8 cellular contexts compared by ENCODE assay signal in the genomic region with DNA sequence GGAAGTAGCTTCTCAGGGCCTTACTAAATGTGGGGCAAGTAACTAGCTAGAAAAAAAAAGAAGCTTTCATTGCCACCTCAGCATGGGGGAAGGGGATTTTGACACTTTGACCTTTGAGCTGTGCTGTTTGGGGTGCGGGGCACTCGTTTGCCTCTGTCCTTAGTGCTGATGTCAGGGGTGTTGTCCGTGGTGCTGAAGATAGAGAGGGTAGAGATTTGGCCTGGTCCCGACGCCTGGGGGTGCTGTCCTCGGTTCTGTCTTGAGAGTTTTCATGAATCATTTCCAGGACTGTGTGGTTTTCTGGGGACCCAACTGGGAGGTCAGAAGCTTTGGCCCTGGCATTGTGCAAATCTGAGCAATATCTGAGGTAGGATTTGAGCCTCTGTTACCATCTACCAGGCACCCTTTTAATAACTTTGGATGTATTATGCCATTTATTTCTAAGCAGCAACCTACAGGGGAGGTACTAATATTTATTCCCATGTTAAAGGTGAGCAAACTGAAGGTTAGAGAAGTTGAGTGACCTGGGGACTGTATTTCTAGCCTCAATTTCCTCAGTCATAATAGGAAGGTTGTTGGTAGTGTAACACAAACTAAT.
DNase-seq lines count a peak whose midpoint lies in the region; ATAC-seq and TF ChIP-seq lines count a peak whose summit lies in the region.

No MANE protein-coding gene starts in this region.

- H3K4me1 Mint-ChIP-seq in GM23338 (no peaks in the 10 kb centered on the region), nephron progenitor cell (no peaks in the 10 kb centered on the region)

- DNase-seq in GM23338 (ENCODE audit: low spot score) = peak; percentile 95
- peak; percentile 19 for DNase-seq in astrocyte of the spinal cord (ENCODE audit: low read depth, low spot score)
- peak; percentile 88 for DNase-seq in nephron progenitor cell
- DNase-seq in SK-N-DZ (ENCODE audit: low spot score) = no peak
- DNase-seq in NCI-H524 (lab: John Stamatoyannopoulos, UW) = no peak
- DNase-seq in LoVo (ENCODE audit: low spot score) = no peak
- no peak for DNase-seq in NCI-H526 (lab: John Stamatoyannopoulos, UW)

- no peaks in the 10 kb centered on the region for H3K27me3 ChIP-seq in GM23338 (ENCODE audit: insufficient read depth)
- peaks cover 28% of the 10 kb centered on the region for H3K27me3 ChIP-seq in OCI-LY3 (ENCODE audit: low read depth, low read length)

- H3F3A ChIP-seq in GM23338 (replicated peaks; ENCODE audit: low read depth) = no peaks in the 10 kb centered on the region

- no peak overlapping the region for H3K27ac Mint-ChIP-seq in GM23338
- H3K27ac Mint-ChIP-seq in nephron progenitor cell = no peak overlapping the region

- H3K4me3 ChIP-seq in GM23338 (no peak overlapping the region), OCI-LY3 (ENCODE audit: low read length) (no peak overlapping the region), astrocyte of the spinal cord (ENCODE audit: low read depth, low read length) (no peak overlapping the region)

- H3K36me3 Mint-ChIP-seq in GM23338 (ENCODE audit: low read depth) (no peaks in the 10 kb centered on the region), nephron progenitor cell (ENCODE audit: low read depth) (no peaks in the 10 kb centered on the region)

- H4K20me1 ChIP-seq in GM23338 (replicated peaks; ENCODE audit: insufficient read depth) (peaks cover 4% of the 10 kb centered on the region; the same call in 1 of the 2 replicates), OCI-LY3 (ENCODE audit: insufficient read depth, low read length) (peaks cover 19% of the 10 kb centered on the region; the same call in 1 of the 2 replicates)

- no peaks in the 10 kb centered on the region for H3K9me3 ChIP-seq in OCI-LY3 (ENCODE audit: insufficient read depth, low read length)

- H3K4me3 Mint-ChIP-seq in GM23338 = no peak overlapping the region
- H3K4me3 Mint-ChIP-seq in nephron progenitor cell = no peak overlapping the region

- H2AFZ ChIP-seq in GM23338 = no peak overlapping the region
- no peak overlapping the region for H2AFZ ChIP-seq in OCI-LY3 (ENCODE audit: low read depth, low read length)

- H3K36me3 ChIP-seq in GM23338 (ENCODE audit: insufficient read depth) = no peaks in the 10 kb centered on the region
- H3K36me3 ChIP-seq in OCI-LY3 (replicated peaks; ENCODE audit: low read depth, low read length) = no peaks in the 10 kb centered on the region

- H3K79me2 ChIP-seq in GM23338 (replicated peaks; ENCODE audit: insufficient read depth) = no peaks in the 10 kb centered on the region
- H3K79me2 ChIP-seq in OCI-LY3 (ENCODE audit: low read length) = no peaks in the 10 kb centered on the region

- H3K4me1 ChIP-seq in GM23338 (ENCODE audit: insufficient read depth) (no peaks in the 10 kb centered on the region), OCI-LY3 (ENCODE audit: low read length) (no peaks in the 10 kb centered on the region)

- H3K9me2 ChIP-seq in GM23338 (ENCODE audit: insufficient read depth) = no peaks in the 10 kb centered on the region

- H3K27me3 Mint-ChIP-seq in GM23338 (ENCODE audit: insufficient read depth, low read depth, poor library complexity) = peaks cover 6% of the 10 kb centered on the region
- H3K27me3 Mint-ChIP-seq in nephron progenitor cell (ENCODE audit: low read depth, poor library complexity) = peaks cover 44% of the 10 kb centered on the region

- in situ Hi-C loops in astrocyte of the spinal cord (cut with HindIII; ENCODE audit: low sequenced_read_pairs) = no loop called here

- H3K27ac ChIP-seq in GM23338 (ENCODE audit: low read depth) (no peak overlapping the region), OCI-LY3 (ENCODE audit: low read length) (no peak overlapping the region)

- H3K4me2 ChIP-seq in GM23338 (no peak overlapping the region), OCI-LY3 (ENCODE audit: low read length) (no peak overlapping the region)

- H3K9me3 Mint-ChIP-seq in GM23338 = no peaks in the 10 kb centered on the region
- no peaks in the 10 kb centered on the region for H3K9me3 Mint-ChIP-seq in nephron progenitor cell

- H3K9ac ChIP-seq in OCI-LY3 (ENCODE audit: low read length) = no peak overlapping the region

- peak; percentile 59 to 64 for TF ChIP-seq CTCF in GM23338 (conservative IDR thresholded peaks at IDR 0.05; ENCODE audit: low read depth in 2 of 2)
- TF ChIP-seq CTCF in OCI-LY3 (IDR thresholded peaks at IDR 0.05; ENCODE audit: low read depth, low read length) = peak; percentile 28
- no peak for TF ChIP-seq CTCF in astrocyte of the spinal cord (IDR thresholded peaks at IDR 0.05; ENCODE audit: low read depth, low read length)
- peak; percentile 7 for TF ChIP-seq CTCF in nephron progenitor cell (IDR thresholded peaks at IDR 0.05)

- peak; percentile 99 for ATAC-seq in GM23338

TF ChIP-seq in GM23338, 12 proteins besides CTCF, POLR2A, EP300 and RAD21 (continues in another document):
- TF ChIP-seq ZNF331 (CRISPR knock-in tag; IDR thresholded peaks at IDR 0.05; ENCODE audit: low read depth) = peak; percentile 68
- TF ChIP-seq, protein P1, sequence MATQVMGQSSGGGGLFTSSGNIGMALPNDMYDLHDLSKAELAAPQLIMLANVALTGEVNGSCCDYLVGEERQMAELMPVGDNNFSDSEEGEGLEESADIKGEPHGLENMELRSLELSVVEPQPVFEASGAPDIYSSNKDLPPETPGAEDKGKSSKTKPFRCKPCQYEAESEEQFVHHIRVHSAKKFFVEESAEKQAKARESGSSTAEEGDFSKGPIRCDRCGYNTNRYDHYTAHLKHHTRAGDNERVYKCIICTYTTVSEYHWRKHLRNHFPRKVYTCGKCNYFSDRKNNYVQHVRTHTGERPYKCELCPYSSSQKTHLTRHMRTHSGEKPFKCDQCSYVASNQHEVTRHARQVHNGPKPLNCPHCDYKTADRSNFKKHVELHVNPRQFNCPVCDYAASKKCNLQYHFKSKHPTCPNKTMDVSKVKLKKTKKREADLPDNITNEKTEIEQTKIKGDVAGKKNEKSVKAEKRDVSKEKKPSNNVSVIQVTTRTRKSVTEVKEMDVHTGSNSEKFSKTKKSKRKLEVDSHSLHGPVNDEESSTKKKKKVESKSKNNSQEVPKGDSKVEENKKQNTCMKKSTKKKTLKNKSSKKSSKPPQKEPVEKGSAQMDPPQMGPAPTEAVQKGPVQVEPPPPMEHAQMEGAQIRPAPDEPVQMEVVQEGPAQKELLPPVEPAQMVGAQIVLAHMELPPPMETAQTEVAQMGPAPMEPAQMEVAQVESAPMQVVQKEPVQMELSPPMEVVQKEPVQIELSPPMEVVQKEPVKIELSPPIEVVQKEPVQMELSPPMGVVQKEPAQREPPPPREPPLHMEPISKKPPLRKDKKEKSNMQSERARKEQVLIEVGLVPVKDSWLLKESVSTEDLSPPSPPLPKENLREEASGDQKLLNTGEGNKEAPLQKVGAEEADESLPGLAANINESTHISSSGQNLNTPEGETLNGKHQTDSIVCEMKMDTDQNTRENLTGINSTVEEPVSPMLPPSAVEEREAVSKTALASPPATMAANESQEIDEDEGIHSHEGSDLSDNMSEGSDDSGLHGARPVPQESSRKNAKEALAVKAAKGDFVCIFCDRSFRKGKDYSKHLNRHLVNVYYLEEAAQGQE (IDR thresholded peaks at IDR 0.05; ENCODE audit: unreplicated experiment) = peak; percentile 99
- TF ChIP-seq ZNF114 (CRISPR knock-in tag; IDR thresholded peaks at IDR 0.05) = peak; percentile 98
- TF ChIP-seq, protein P2, sequence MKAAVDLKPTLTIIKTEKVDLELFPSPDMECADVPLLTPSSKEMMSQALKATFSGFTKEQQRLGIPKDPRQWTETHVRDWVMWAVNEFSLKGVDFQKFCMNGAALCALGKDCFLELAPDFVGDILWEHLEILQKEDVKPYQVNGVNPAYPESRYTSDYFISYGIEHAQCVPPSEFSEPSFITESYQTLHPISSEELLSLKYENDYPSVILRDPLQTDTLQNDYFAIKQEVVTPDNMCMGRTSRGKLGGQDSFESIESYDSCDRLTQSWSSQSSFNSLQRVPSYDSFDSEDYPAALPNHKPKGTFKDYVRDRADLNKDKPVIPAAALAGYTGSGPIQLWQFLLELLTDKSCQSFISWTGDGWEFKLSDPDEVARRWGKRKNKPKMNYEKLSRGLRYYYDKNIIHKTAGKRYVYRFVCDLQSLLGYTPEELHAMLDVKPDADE (IDR thresholded peaks at IDR 0.05) = no peak

Comparison
In these comparisons a context has a peak if more than half of its experiments do, and no peak if none do; other contexts are left out.
1. DNase-seq: peak in GM23338 (single experiment), astrocyte of the spinal cord (single experiment) and nephron progenitor cell (single experiment); none in SK-N-DZ (single experiment), NCI-H524 (0 of 2), LoVo (single experiment) and NCI-H526 (0 of 2).